In genomic region chr6:24949020-24949569, GRCh38 we compare ENCODE assay signal across 1 cellular context.
TF ChIP-seq lines count a peak whose summit lies in the region.

No MANE protein-coding gene starts in this region.

TF ChIP-seq in WTC11, 78 proteins besides CTCF, POLR2A, EP300 and RAD21 (continued from another document):
- TF ChIP-seq ZNF532 (CRISPR knock-in tag; IDR thresholded peaks at IDR 0.05; ENCODE audit: borderline replicate concordance) (no peak), ESRRA (CRISPR knock-in tag; IDR thresholded peaks at IDR 0.05; ENCODE audit: borderline replicate concordance) (no peak), ZNF425 (CRISPR knock-in tag; conservative IDR thresholded peaks at IDR 0.05) (no peak), NR1H2 (CRISPR knock-in tag; IDR thresholded peaks at IDR 0.05) (no peak), ZBTB43 (CRISPR knock-in tag; IDR thresholded peaks at IDR 0.05) (no peak), ZBTB21 (CRISPR knock-in tag; IDR thresholded peaks at IDR 0.05; ENCODE audit: borderline replicate concordance) (no peak), E2F4 (CRISPR knock-in tag; IDR thresholded peaks at IDR 0.05; ENCODE audit: borderline replicate concordance, low read depth) (no peak), FOXJ3 (CRISPR knock-in tag; IDR thresholded peaks at IDR 0.05; ENCODE audit: borderline replicate concordance) (no peak), PREB (CRISPR knock-in tag; IDR thresholded peaks at IDR 0.05; ENCODE audit: borderline replicate concordance) (no peak)
